16 cellular contexts compared by ENCODE assay signal in genomic region chr14:76901171-76902055, GRCh38.
DNase-seq lines count a peak whose midpoint lies in the region; ATAC-seq and TF ChIP-seq lines count a peak whose summit lies in the region.
"Had no signal": no experiment of that assay in that cellular context is flagged by ENCODE, and none has a peak within 500 bp of the region (broad histone marks: within the 10 kb centered on the region; RNA-seq: fewer than 3 reads in every experiment).

No MANE protein-coding gene starts in this region.

- no peaks in the 10 kb centered on the region for H3K27me3 ChIP-seq in naive thymus-derived CD4-positive, alpha-beta T cell (ENCODE audit: control insufficient read depth in 2 of 2, insufficient read depth in 2 of 2, low read length in 2 of 2)
- H3K27me3 ChIP-seq: dorsolateral prefrontal cortex, spleen had no signal

- no peak overlapping the region for H3K27ac ChIP-seq in naive thymus-derived CD4-positive, alpha-beta T cell (ENCODE audit: low read depth, low read length)

- no peaks in the 10 kb centered on the region for H3K9me3 ChIP-seq in naive thymus-derived CD4-positive, alpha-beta T cell (ENCODE audit: control insufficient read depth in 2 of 3, low read length in 3 of 3)

- POLR2A ChIA-PET in AG04449 (lab: Yijun Ruan, JAX): no interaction called here
- POLR2A ChIA-PET in naive thymus-derived CD4-positive, alpha-beta T cell (lab: Charles Lee): interaction anchor here (0.8 kb wide), 1 partner anchor 42 kb away, joined by 3 read pairs; no protein-coding TSS in a partner anchor

- H3K36me3 ChIP-seq in naive thymus-derived CD4-positive, alpha-beta T cell (ENCODE audit: control insufficient read depth in 2 of 3, insufficient read depth in 3 of 3, low read length in 3 of 3): no peaks in the 10 kb centered on the region
- H3K36me3 ChIP-seq: spleen had no signal

- intact Hi-C loops in naive thymus-derived CD4-positive, alpha-beta T cell (cut with micrococcal nuclease): no loop called here

- H3K36me3 Mint-ChIP-seq in nephron (ENCODE audit: low read depth): no peaks in the 10 kb centered on the region
- no peaks in the 10 kb centered on the region for H3K36me3 Mint-ChIP-seq in naive thymus-derived CD4-positive, alpha-beta T cell

- H3K4me3 Mint-ChIP-seq in nephron: no peak overlapping the region
- no peak overlapping the region for H3K4me3 Mint-ChIP-seq in naive thymus-derived CD4-positive, alpha-beta T cell
- H3K4me3 Mint-ChIP-seq: activated B cell treated with CpG ODN at 0.5 μM for 24 hours; activated naive CD8-positive, alpha-beta T cell treated with anti-CD3 and anti-CD28 coated beads, Interleukin-2, amount 50 U/mL, for 24 hours; neural crest cell had no signal

- H3K4me3 ChIP-seq in AG04449 (ENCODE audit: low read depth, low read length) (no peak overlapping the region), epithelial cell of esophagus (ENCODE audit: low read length) (no peak overlapping the region)
- no peak overlapping the region for H3K4me3 ChIP-seq in naive thymus-derived CD4-positive, alpha-beta T cell (ENCODE audit: low read length)
- H3K4me3 ChIP-seq: dorsolateral prefrontal cortex, spleen had no signal

- ATAC-seq in GM18502 (IDR thresholded peaks at IDR 0.05; ENCODE audit: poor library complexity, unreplicated experiment): no peak
- no peak for ATAC-seq in naive thymus-derived CD4-positive, alpha-beta T cell
- ATAC-seq: activated naive CD8-positive, alpha-beta T cell treated with anti-CD3 and anti-CD28 coated beads, Interleukin-2, amount 50 U/mL, for 24 hours had no signal

- peaks cover 5% of the 10 kb centered on the region for H3K9me3 Mint-ChIP-seq in nephron
- H3K9me3 Mint-ChIP-seq in naive thymus-derived CD4-positive, alpha-beta T cell: no peaks in the 10 kb centered on the region
- H3K9me3 Mint-ChIP-seq: activated B cell treated with CpG ODN at 0.5 μM for 24 hours; activated naive CD8-positive, alpha-beta T cell treated with anti-CD3 and anti-CD28 coated beads, Interleukin-2, amount 50 U/mL, for 24 hours; neural crest cell had no signal

- CTCF ChIA-PET in AG04449 (lab: Yijun Ruan, JAX): interaction anchor here (1.1 to 27.8 kb wide), 10 partner anchors 11 to 172 kb away, joined by 3 to 1142 read pairs (median 8); no protein-coding TSS in a partner anchor
- CTCF ChIA-PET in naive thymus-derived CD4-positive, alpha-beta T cell (lab: Charles Lee): interaction anchor here (0.6 to 1.2 kb wide), 2 partner anchors 29 to 169 kb away, joined by 4 to 5 read pairs; no protein-coding TSS in a partner anchor

- H3K4me1 ChIP-seq in naive thymus-derived CD4-positive, alpha-beta T cell (ENCODE audit: control insufficient read depth in 2 of 2, insufficient read depth in 2 of 2, low read length in 2 of 2): peaks cover 10 to 15% of the 10 kb centered on the region in 2 donors

- DNase-seq in AG04449 (ENCODE audit: low read depth, low spot score) (peak; percentile 56), RPMI7951 (ENCODE audit: low read depth) (peak; percentile 65), epithelial cell of esophagus (ENCODE audit: low read depth) (peak; percentile 31), cortex of kidney (lab: John Stamatoyannopoulos, UW) (no peak), NCI-H146 (lab: John Stamatoyannopoulos, UW) (no peak)
- no peak for DNase-seq in naive thymus-derived CD4-positive, alpha-beta T cell
- DNase-seq: activated B cell treated with CpG ODN at 0.5 μM for 24 hours; activated naive CD8-positive, alpha-beta T cell treated with anti-CD3 and anti-CD28 coated beads, Interleukin-2, amount 50 U/mL, for 24 hours; activated T-cell treated with anti-CD3 and anti-CD28 coated beads for 4 hours; DMS 273 treated with DMSO at 0.1 percent for 48 hours; spleen; trophoblast cell had no signal

- TF ChIP-seq CTCF in AG04449 (IDR thresholded peaks at IDR 0.05; ENCODE audit: insufficient read depth, low read length, missing control alignments): no peak
- no peak for TF ChIP-seq CTCF in epithelial cell of esophagus (IDR thresholded peaks at IDR 0.05; ENCODE audit: insufficient read depth, low read depth, low read length, missing control alignments)
- no peak for TF ChIP-seq CTCF in nephron (IDR thresholded peaks at IDR 0.05; ENCODE audit: unreplicated experiment in 3 of 3)

- H3K27ac Mint-ChIP-seq in nephron: peak overlapping the region in 2 of 3 experiments; percentile 77 to 92
- no peak overlapping the region for H3K27ac Mint-ChIP-seq in naive thymus-derived CD4-positive, alpha-beta T cell
- H3K27ac Mint-ChIP-seq: activated B cell treated with CpG ODN at 0.5 μM for 24 hours; activated naive CD8-positive, alpha-beta T cell treated with anti-CD3 and anti-CD28 coated beads, Interleukin-2, amount 50 U/mL, for 24 hours had no signal

- H3K27me3 Mint-ChIP-seq in nephron (ENCODE audit: low read depth): no peaks in the 10 kb centered on the region
- peaks cover 0 to 8% (median 0%) of the 10 kb centered on the region in 5 donors for H3K27me3 Mint-ChIP-seq in naive thymus-derived CD4-positive, alpha-beta T cell
- H3K27me3 Mint-ChIP-seq: activated B cell treated with CpG ODN at 0.5 μM for 24 hours; activated naive CD8-positive, alpha-beta T cell treated with anti-CD3 and anti-CD28 coated beads, Interleukin-2, amount 50 U/mL, for 24 hours had no signal

- H3K4me1 Mint-ChIP-seq in nephron: peaks cover 39% of the 10 kb centered on the region
- peaks cover 11 to 26% (median 17%) of the 10 kb centered on the region in 7 donors for H3K4me1 Mint-ChIP-seq in naive thymus-derived CD4-positive, alpha-beta T cell

Comparison
In these comparisons a context has a peak if more than half of its experiments do, and no peak if none do; other contexts are left out.
1. DNase-seq: peak in AG04449 (single experiment), RPMI7951 (single experiment) and epithelial cell of esophagus (single experiment); none in cortex of kidney (single experiment), naive thymus-derived CD4-positive, alpha-beta T cell (0 of 9) and NCI-H146 (single experiment).
2. H3K27ac Mint-ChIP-seq: peak in nephron (2 of 3); none in naive thymus-derived CD4-positive, alpha-beta T cell (0 of 9).